17 cellular contexts compared by ENCODE assay signal in the genomic region with DNA sequence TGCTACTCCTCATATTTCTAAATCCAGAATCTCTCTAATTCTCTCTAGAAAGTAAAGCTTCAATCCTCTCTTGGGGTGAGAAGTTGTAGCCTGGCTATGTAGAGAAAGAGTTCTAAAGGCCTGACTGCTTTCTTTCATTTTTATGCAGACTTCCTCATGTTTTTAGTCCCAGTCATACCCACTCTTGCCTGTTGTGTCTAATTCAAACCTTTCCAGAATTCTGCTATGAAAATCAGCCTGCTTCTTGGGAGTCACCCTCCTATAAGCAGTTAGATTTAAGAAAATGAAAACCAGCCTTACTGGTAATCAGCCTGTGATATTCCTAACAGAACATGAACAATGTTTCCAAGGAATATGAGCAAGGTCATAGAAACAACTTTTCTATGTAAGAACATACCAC. TPM values are rescaled to one million over a fixed set of nuclear protein-coding genes. Genes with fewer than 3 reads are reported as not detected.
A peak's percentile ranks its signal among the peaks of the same experiment; 100 is the strongest.
DNase-seq lines count a peak whose midpoint lies in the region; ATAC-seq, FAIRE-seq and TF ChIP-seq lines count a peak whose summit lies in the region.
"Had no signal": no experiment of that assay in that cellular context is flagged by ENCODE, and none has a peak within 500 bp of the region (broad histone marks: within the 10 kb centered on the region; RNA-seq: fewer than 3 reads in every experiment).

No MANE protein-coding gene starts in this region.

- no peak for TF ChIP-seq CTCF in bronchial epithelial cell (IDR thresholded peaks at IDR 0.05; ENCODE audit: insufficient read depth, low read length, severe bottlenecking)

- H3K36me3 ChIP-seq in bronchial epithelial cell (ENCODE audit: control insufficient read depth, insufficient read depth, low read length), result no peaks in the 10 kb centered on the region

- H3K27ac Mint-ChIP-seq in stimulated activated naive B cell treated with anti-CD40 and anti-IgM and Interleukin-4, amounts not matched to agents 10 μg/mL and 1 μg/mL and 100 μg/mL, for 72 hours, result peak overlapping the region; percentile 59
- H3K27ac Mint-ChIP-seq: CD4-positive, alpha-beta T cell; HFFc6 had no signal

- no peaks in the 10 kb centered on the region for H3K27me3 Mint-ChIP-seq in stimulated activated naive B cell treated with anti-CD40 and anti-IgM and Interleukin-4, amounts not matched to agents 10 μg/mL and 1 μg/mL and 100 μg/mL, for 72 hours
- H3K27me3 Mint-ChIP-seq: CD4-positive, alpha-beta T cell had no signal

- H3K27me3 ChIP-seq in bronchial epithelial cell (ENCODE audit: control insufficient read depth, insufficient read depth, low read length), result no peaks in the 10 kb centered on the region

- peaks cover 0 to 7% of the 10 kb centered on the region in 2 donors for H3K4me1 Mint-ChIP-seq in stimulated activated naive B cell treated with anti-CD40 and anti-IgM and Interleukin-4, amounts not matched to agents 10 μg/mL and 1 μg/mL and 100 μg/mL, for 72 hours

- no peaks in the 10 kb centered on the region for H3K9me3 Mint-ChIP-seq in stimulated activated naive B cell treated with anti-CD40 and anti-IgM and Interleukin-4, amounts not matched to agents 10 μg/mL and 1 μg/mL and 100 μg/mL, for 72 hours
- H3K9me3 Mint-ChIP-seq: CD4-positive, alpha-beta T cell; HFFc6 had no signal

- no peak overlapping the region for H3K4me3 Mint-ChIP-seq in stimulated activated naive B cell treated with anti-CD40 and anti-IgM and Interleukin-4, amounts not matched to agents 10 μg/mL and 1 μg/mL and 100 μg/mL, for 72 hours
- H3K4me3 Mint-ChIP-seq: CD4-positive, alpha-beta T cell; HFFc6 had no signal

- no peak for ATAC-seq in stimulated activated naive B cell treated with anti-CD40 and anti-IgM and Interleukin-4, amounts not matched to agents 10 μg/mL and 1 μg/mL and 100 μg/mL, for 72 hours (replicated peaks)

- no peak overlapping the region for H3K4me3 ChIP-seq in bronchial epithelial cell (ENCODE audit: low read depth, low read length)

- no peak for TF ChIP-seq POLR2A in GM12891 (IDR thresholded peaks at IDR 0.05; ENCODE audit: low read depth, low read length)

- peak; percentile 41 for FAIRE-seq in GM12891 (lab: Jason Lieb, UNC)
- FAIRE-seq in bronchial epithelial cell (lab: Jason Lieb, UNC), result no peak
- FAIRE-seq: G401.6, GM12892, GM19239 had no signal

- DNase-seq in GM12891 (ENCODE audit: insufficient read length, low spot score) (no peak), bronchial epithelial cell (ENCODE audit: low read depth) (peak; percentile 14), kidney tubule cell (ENCODE audit: low spot score) (peak; percentile 74), NCI-H345 (lab: John Stamatoyannopoulos, UW) (no peak), NCI-H1092 treated with DMSO at 0.1 percent for 48 hours (lab: John Stamatoyannopoulos, UW) (no peak), kidney glomerular epithelial cell (lab: John Stamatoyannopoulos, UW) (no peak)
- no peak for DNase-seq in stimulated activated naive B cell treated with anti-CD40 and anti-IgM and Interleukin-4, amounts not matched to agents 10 μg/mL and 1 μg/mL and 100 μg/mL, for 72 hours
- DNase-seq: ACHN; C1 segment of cervical spinal cord; Calu3; CD4-positive, alpha-beta T cell; DMS 273 treated with DMSO at 0.1 percent for 48 hours; HCEC 1CT; HFFc6 had no signal

- no peaks in the 10 kb centered on the region for H3K36me3 Mint-ChIP-seq in stimulated activated naive B cell treated with anti-CD40 and anti-IgM and Interleukin-4, amounts not matched to agents 10 μg/mL and 1 μg/mL and 100 μg/mL, for 72 hours

TF ChIP-seq in GM12891, 5 proteins besides CTCF, POLR2A, EP300 and RAD21:
- no peak for TF ChIP-seq POLR2AphosphoS5 (IDR thresholded peaks at IDR 0.05; ENCODE audit: low read depth, low read length)
- no peak for TF ChIP-seq TAF1 (IDR thresholded peaks at IDR 0.05; ENCODE audit: low read depth, low read length)

RNA-seq across cellular contexts. Expression of a gene that starts 14.8 kb away (rescaled TPM):
- polyA plus RNA-seq in GM12891 (2012; ENCODE audit: low read depth, missing spikeins), result 22.0 TPM
- total RNA-seq in bronchial epithelial cell, result 31.4 and 51.6 TPM in 2 replicates

RNA-seq across cellular contexts. Expression of a gene that starts 39.5 kb away (rescaled TPM):
- polyA plus RNA-seq in GM12891 (2012; ENCODE audit: low read depth, missing spikeins), result 25.4 TPM
- total RNA-seq in bronchial epithelial cell, result 47.1 and 68.0 TPM in 2 replicates

RNA-seq across cellular contexts. Expression of a gene that starts 57.1 kb away (rescaled TPM):
- 3.9 TPM for polyA plus RNA-seq in GM12891 (2012; ENCODE audit: low read depth, missing spikeins)
- 0.38 and 1.1 TPM in 2 replicates for total RNA-seq in bronchial epithelial cell

Comparison
In these comparisons a context has a peak if more than half of its experiments do, and no peak if none do; other contexts are left out.
1. DNase-seq: peak in bronchial epithelial cell (single experiment) and kidney tubule cell (single experiment); none in GM12891 (single experiment), stimulated activated naive B cell treated with anti-CD40 and anti-IgM and Interleukin-4, amounts not matched to agents 10 μg/mL and 1 μg/mL and 100 μg/mL, for 72 hours (single experiment), NCI-H345 (single experiment), NCI-H1092 treated with DMSO at 0.1 percent for 48 hours (single experiment) and kidney glomerular epithelial cell (single experiment).